In the genomic region with DNA sequence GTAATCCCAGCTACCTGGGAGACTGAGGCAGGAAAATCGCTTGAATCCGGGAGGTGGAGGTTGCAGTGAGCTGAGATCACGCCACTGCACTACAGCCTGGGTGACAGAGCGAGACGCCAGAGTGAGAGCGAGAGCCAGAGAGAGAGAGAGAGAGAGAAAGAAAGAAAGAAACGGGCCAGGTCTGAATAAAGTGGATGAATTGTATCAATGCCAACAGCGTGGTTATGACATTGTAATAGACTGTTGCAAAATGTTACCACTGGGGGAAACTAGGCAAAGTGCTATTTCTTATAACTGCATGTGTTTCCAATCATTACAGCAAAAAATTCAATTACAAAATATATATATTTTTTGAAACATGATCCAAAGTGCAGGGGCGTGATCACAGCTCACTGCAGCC, we compare ENCODE assay signal across 18 cellular contexts. TPM values are rescaled to one million over a fixed set of nuclear protein-coding genes. Genes with fewer than 3 reads are reported as not detected.
DNase-seq lines count a peak whose midpoint lies in the region; ATAC-seq and TF ChIP-seq lines count a peak whose summit lies in the region.
"Had no signal": no experiment of that assay in that cellular context is flagged by ENCODE, and none has a peak within 500 bp of the region (broad histone marks: within the 10 kb centered on the region; RNA-seq: fewer than 3 reads in every experiment).

No MANE protein-coding gene starts in this region.

- peaks cover 0 to 46% (median 24%) of the 10 kb centered on the region in 3 donors for H3K4me1 ChIP-seq in gastroesophageal sphincter

- H3K4me1 Mint-ChIP-seq in effector memory CD8-positive, alpha-beta T cell (ENCODE audit: low read depth in 2 of 2) = peaks cover 4 to 5% of the 10 kb centered on the region in 2 donors

- in situ Hi-C loops in astrocyte of the cerebellum (cut with HindIII; ENCODE audit: low sequenced_read_pairs) = no loop called here

- H3K27ac ChIP-seq in gastroesophageal sphincter = peak overlapping the region in 3 of 4 donors; percentile 14 to 66 (median 19)
- H3K27ac ChIP-seq: SJSA1 had no signal

- no peaks in the 10 kb centered on the region for H3K27me3 Mint-ChIP-seq in effector memory CD8-positive, alpha-beta T cell
- H3K27me3 Mint-ChIP-seq: activated B cell treated with CpG ODN at 0.5 μM for 24 hours, progenitor cell of endocrine pancreas had no signal

- DNase-seq in AG08395 (ENCODE audit: low spot score) = peak; percentile 69
- peak; percentile 56 for DNase-seq in HS-5 (ENCODE audit: low read depth)
- peak; percentile 82 for DNase-seq in astrocyte of the cerebellum (ENCODE audit: low read depth)
- DNase-seq in effector memory CD8-positive, alpha-beta T cell = no peak
- no peak for DNase-seq in NCI-H774 (lab: John Stamatoyannopoulos, UW)
- DNase-seq: activated B cell treated with CpG ODN at 0.5 μM for 24 hours; activated CD8-positive, alpha-beta memory T cell treated with anti-CD3 and anti-CD28 coated beads, Interleukin-2, amount 50 U/mL, for 48 hours; amniotic stem cell; DMS79 treated with DMSO at 0.1 percent for 48 hours; hypothalamus; NCI-H1694 treated with DMSO at 0.1 percent for 48 hours; stimulated activated CD4-positive, alpha-beta T cell treated with anti-CD3 and anti-CD28 coated beads, Interleukin-2, amount 100 ng/mL, for 48 hours had no signal

- 50 to 60% methylated on average over 4 to 9 of the region's 9 CpGs for WGBS in gastroesophageal sphincter (ENCODE audit: low coverage in 1 of 2), 2 donors

- peaks cover 4% of the 10 kb centered on the region for H3K36me3 Mint-ChIP-seq in effector memory CD8-positive, alpha-beta T cell (ENCODE audit: insufficient read depth)

- H3K36me3 ChIP-seq in gastroesophageal sphincter = no peaks in the 10 kb centered on the region
- H3K36me3 ChIP-seq: SJSA1 had no signal

- no peaks in the 10 kb centered on the region for H3K9me3 ChIP-seq in gastroesophageal sphincter
- H3K9me3 ChIP-seq: SJSA1 had no signal

- TF ChIP-seq POLR2A in gastroesophageal sphincter (IDR thresholded peaks at IDR 0.05) = no peak

- no peak overlapping the region for H3K4me3 Mint-ChIP-seq in effector memory CD8-positive, alpha-beta T cell
- H3K4me3 Mint-ChIP-seq: activated B cell treated with CpG ODN at 0.5 μM for 24 hours; stimulated activated effector memory CD8-positive, alpha-beta T cell treated with anti-CD3 and anti-CD28 coated beads, Interleukin-12 subunit alpha, Interleukin-12 subunit beta, amount 100 ng/mL, for 72 hours had no signal

- no peaks in the 10 kb centered on the region for H3K27me3 ChIP-seq in gastroesophageal sphincter
- H3K27me3 ChIP-seq: SJSA1 had no signal

- ATAC-seq in gastroesophageal sphincter = peak; percentile 53
- ATAC-seq in GM19463 (IDR thresholded peaks at IDR 0.05; ENCODE audit: unreplicated experiment) = no peak
- ATAC-seq in effector memory CD8-positive, alpha-beta T cell (replicated peaks) = no peak
- ATAC-seq in HG03135 (IDR thresholded peaks at IDR 0.05; ENCODE audit: unreplicated experiment) = no peak
- ATAC-seq: stimulated activated effector memory CD8-positive, alpha-beta T cell treated with anti-CD3 and anti-CD28 coated beads, Interleukin-12 subunit alpha, Interleukin-12 subunit beta, amount 100 ng/mL, for 72 hours had no signal

- no peak overlapping the region for H3K27ac Mint-ChIP-seq in effector memory CD8-positive, alpha-beta T cell
- H3K27ac Mint-ChIP-seq: activated B cell treated with CpG ODN at 0.5 μM for 24 hours; progenitor cell of endocrine pancreas; stimulated activated effector memory CD8-positive, alpha-beta T cell treated with anti-CD3 and anti-CD28 coated beads, Interleukin-12 subunit alpha, Interleukin-12 subunit beta, amount 100 ng/mL, for 72 hours had no signal

- H3K4me3 ChIP-seq in astrocyte of the cerebellum (ENCODE audit: low read depth, low read length) = no peak overlapping the region
- no peak overlapping the region for H3K4me3 ChIP-seq in gastroesophageal sphincter
- H3K4me3 ChIP-seq: SJSA1 had no signal

- no peak for TF ChIP-seq EP300 in gastroesophageal sphincter (IDR thresholded peaks at IDR 0.05)

- H3K9me3 Mint-ChIP-seq in effector memory CD8-positive, alpha-beta T cell = no peaks in the 10 kb centered on the region
- H3K9me3 Mint-ChIP-seq: activated B cell treated with CpG ODN at 0.5 μM for 24 hours; stimulated activated effector memory CD8-positive, alpha-beta T cell treated with anti-CD3 and anti-CD28 coated beads, Interleukin-12 subunit alpha, Interleukin-12 subunit beta, amount 100 ng/mL, for 72 hours had no signal

- TF ChIP-seq CTCF in astrocyte of the cerebellum (IDR thresholded peaks at IDR 0.05; ENCODE audit: low read depth, low read length, missing control alignments) (no peak), gastroesophageal sphincter (IDR thresholded peaks at IDR 0.05) (peak in 2 of 4 experiments; percentile 33 to 45)

RNA-seq across cellular contexts. Expression of a gene that starts 11.8 kb away (rescaled TPM):
- 100 to 1,000 TPM in 1 of 4 donors, 10 to 100 TPM in 3; 44.0 to 125 (median 59.9) TPM for total RNA-seq in gastroesophageal sphincter

RNA-seq across cellular contexts. Expression of a gene that starts 23.7 kb away (rescaled TPM):
- 100 to 1,000 TPM in 3 of 4 donors, 10 to 100 TPM in 1; 98.4 to 195 (median 173) TPM for total RNA-seq in gastroesophageal sphincter

Comparison
In these comparisons a context has a peak if more than half of its experiments do, and no peak if none do; other contexts are left out.
1. DNase-seq: peak in AG08395 (single experiment), HS-5 (single experiment) and astrocyte of the cerebellum (single experiment); none in effector memory CD8-positive, alpha-beta T cell (0 of 3) and NCI-H774 (single experiment).